In the genomic region with DNA sequence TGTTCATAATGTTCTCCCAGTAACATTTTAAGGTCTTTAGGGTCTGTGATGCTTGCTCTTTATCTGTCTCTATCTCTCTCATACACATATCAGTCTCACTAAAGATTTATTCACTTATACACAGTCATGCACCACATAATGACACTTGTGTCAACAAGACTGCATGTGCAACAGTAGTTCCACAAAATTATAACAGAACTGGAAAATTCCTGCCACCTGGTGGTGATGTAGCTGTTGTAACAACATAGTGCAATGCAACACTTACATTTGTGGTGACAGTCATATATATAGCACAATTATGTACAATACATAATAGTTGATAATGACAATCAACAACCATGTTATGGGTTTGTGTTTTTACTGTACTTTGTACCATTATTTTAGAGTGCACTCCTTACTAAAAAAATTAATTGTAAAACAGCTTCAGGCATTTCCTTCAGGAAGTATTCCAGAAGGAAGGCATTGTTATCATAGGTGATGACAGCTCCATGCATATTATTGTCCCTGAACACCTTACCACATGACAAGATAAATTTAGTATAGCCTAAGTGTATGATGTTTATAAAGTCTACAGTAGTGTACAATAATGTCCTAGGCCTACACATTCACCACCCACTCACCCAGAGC, we compare ENCODE assay signal across 1 cellular context.
TF ChIP-seq lines count a peak whose summit lies in the region.

No MANE protein-coding gene starts in this region.

TF ChIP-seq in HepG2, 621 proteins besides CTCF, POLR2A, EP300 and RAD21 (continued from another document):
- TF ChIP-seq, protein P1, sequence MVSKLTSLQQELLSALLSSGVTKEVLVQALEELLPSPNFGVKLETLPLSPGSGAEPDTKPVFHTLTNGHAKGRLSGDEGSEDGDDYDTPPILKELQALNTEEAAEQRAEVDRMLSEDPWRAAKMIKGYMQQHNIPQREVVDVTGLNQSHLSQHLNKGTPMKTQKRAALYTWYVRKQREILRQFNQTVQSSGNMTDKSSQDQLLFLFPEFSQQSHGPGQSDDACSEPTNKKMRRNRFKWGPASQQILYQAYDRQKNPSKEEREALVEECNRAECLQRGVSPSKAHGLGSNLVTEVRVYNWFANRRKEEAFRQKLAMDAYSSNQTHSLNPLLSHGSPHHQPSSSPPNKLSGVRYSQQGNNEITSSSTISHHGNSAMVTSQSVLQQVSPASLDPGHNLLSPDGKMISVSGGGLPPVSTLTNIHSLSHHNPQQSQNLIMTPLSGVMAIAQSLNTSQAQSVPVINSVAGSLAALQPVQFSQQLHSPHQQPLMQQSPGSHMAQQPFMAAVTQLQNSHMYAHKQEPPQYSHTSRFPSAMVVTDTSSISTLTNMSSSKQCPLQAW (CRISPR knock-in tag; IDR thresholded peaks at IDR 0.05) = no peak
- TF ChIP-seq EZH2 (conservative IDR thresholded peaks at IDR 0.05; ENCODE audit: low read depth, low read length) (no peak), FOXC1 (CRISPR knock-in tag; IDR thresholded peaks at IDR 0.05; ENCODE audit: borderline replicate concordance) (no peak), ZNF33B (CRISPR knock-in tag; IDR thresholded peaks at IDR 0.05) (no peak), ELF4 (CRISPR knock-in tag; IDR thresholded peaks at IDR 0.05; ENCODE audit: borderline replicate concordance) (no peak), MED1 (CRISPR knock-in tag; IDR thresholded peaks at IDR 0.05) (no peak), CREB1 (IDR thresholded peaks at IDR 0.05) (no peak), CREB1 (CRISPR knock-in tag; IDR thresholded peaks at IDR 0.05) (no peak), ZNF766 (CRISPR knock-in tag; IDR thresholded peaks at IDR 0.05; ENCODE audit: borderline replicate concordance) (no peak), NAIF1 (CRISPR knock-in tag; IDR thresholded peaks at IDR 0.05; ENCODE audit: borderline replicate concordance) (no peak), ZNF557 (CRISPR knock-in tag; IDR thresholded peaks at IDR 0.05) (no peak), HMG20B (CRISPR knock-in tag; conservative IDR thresholded peaks at IDR 0.05) (no peak), GPN1 (CRISPR knock-in tag; IDR thresholded peaks at IDR 0.05; ENCODE audit: borderline replicate concordance) (no peak), ZSCAN20 (CRISPR knock-in tag; IDR thresholded peaks at IDR 0.05; ENCODE audit: borderline replicate concordance) (no peak), ZSCAN25 (CRISPR knock-in tag; IDR thresholded peaks at IDR 0.05) (no peak), STAG1 (CRISPR knock-in tag; IDR thresholded peaks at IDR 0.05) (peak; percentile 57), ARNT (IDR thresholded peaks at IDR 0.05) (no peak), ZNF768 (CRISPR knock-in tag; IDR thresholded peaks at IDR 0.05) (no peak), ISL2 (CRISPR knock-in tag; IDR thresholded peaks at IDR 0.05) (no peak), THYN1 (CRISPR knock-in tag; IDR thresholded peaks at IDR 0.05; ENCODE audit: borderline replicate concordance, low read depth) (no peak), FOXA3 (CRISPR knock-in tag; IDR thresholded peaks at IDR 0.05) (peak; percentile 80), SSRP1 (CRISPR knock-in tag; IDR thresholded peaks at IDR 0.05) (no peak), ZNF124 (CRISPR knock-in tag; IDR thresholded peaks at IDR 0.05) (no peak), SRSF1 (optimal IDR thresholded peaks at IDR 0.05; ENCODE audit: low read depth, low read length) (no peak), ZBTB8A (CRISPR knock-in tag; IDR thresholded peaks at IDR 0.05; ENCODE audit: borderline replicate concordance, low read depth) (no peak), TCF7L2 (IDR thresholded peaks at IDR 0.05; ENCODE audit: low read depth, low read length) (no peak), GLI4 (CRISPR knock-in tag; IDR thresholded peaks at IDR 0.05; ENCODE audit: borderline replicate concordance) (no peak), TEAD3 (CRISPR knock-in tag; optimal IDR thresholded peaks at IDR 0.05; ENCODE audit: borderline replicate concordance) (peak; percentile 86), CEBPG (CRISPR knock-in tag; IDR thresholded peaks at IDR 0.05) (peak; percentile 33), CC2D1A (CRISPR knock-in tag; IDR thresholded peaks at IDR 0.05) (no peak)
- TF ChIP-seq, protein P2, sequence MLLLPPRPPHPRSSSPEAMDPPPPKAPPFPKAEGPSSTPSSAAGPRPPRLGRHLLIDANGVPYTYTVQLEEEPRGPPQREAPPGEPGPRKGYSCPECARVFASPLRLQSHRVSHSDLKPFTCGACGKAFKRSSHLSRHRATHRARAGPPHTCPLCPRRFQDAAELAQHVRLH (CRISPR knock-in tag; IDR thresholded peaks at IDR 0.05; ENCODE audit: borderline replicate concordance, low read depth) = no peak
- TF ChIP-seq, protein P3, sequence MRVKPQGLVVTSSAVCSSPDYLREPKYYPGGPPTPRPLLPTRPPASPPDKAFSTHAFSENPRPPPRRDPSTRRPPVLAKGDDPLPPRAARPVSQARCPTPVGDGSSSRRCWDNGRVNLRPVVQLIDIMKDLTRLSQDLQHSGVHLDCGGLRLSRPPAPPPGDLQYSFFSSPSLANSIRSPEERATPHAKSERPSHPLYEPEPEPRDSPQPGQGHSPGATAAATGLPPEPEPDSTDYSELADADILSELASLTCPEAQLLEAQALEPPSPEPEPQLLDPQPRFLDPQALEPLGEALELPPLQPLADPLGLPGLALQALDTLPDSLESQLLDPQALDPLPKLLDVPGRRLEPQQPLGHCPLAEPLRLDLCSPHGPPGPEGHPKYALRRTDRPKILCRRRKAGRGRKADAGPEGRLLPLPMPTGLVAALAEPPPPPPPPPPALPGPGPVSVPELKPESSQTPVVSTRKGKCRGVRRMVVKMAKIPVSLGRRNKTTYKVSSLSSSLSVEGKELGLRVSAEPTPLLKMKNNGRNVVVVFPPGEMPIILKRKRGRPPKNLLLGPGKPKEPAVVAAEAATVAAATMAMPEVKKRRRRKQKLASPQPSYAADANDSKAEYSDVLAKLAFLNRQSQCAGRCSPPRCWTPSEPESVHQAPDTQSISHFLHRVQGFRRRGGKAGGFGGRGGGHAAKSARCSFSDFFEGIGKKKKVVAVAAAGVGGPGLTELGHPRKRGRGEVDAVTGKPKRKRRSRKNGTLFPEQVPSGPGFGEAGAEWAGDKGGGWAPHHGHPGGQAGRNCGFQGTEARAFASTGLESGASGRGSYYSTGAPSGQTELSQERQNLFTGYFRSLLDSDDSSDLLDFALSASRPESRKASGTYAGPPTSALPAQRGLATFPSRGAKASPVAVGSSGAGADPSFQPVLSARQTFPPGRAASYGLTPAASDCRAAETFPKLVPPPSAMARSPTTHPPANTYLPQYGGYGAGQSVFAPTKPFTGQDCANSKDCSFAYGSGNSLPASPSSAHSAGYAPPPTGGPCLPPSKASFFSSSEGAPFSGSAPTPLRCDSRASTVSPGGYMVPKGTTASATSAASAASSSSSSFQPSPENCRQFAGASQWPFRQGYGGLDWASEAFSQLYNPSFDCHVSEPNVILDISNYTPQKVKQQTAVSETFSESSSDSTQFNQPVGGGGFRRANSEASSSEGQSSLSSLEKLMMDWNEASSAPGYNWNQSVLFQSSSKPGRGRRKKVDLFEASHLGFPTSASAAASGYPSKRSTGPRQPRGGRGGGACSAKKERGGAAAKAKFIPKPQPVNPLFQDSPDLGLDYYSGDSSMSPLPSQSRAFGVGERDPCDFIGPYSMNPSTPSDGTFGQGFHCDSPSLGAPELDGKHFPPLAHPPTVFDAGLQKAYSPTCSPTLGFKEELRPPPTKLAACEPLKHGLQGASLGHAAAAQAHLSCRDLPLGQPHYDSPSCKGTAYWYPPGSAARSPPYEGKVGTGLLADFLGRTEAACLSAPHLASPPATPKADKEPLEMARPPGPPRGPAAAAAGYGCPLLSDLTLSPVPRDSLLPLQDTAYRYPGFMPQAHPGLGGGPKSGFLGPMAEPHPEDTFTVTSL (CRISPR knock-in tag; IDR thresholded peaks at IDR 0.05; ENCODE audit: borderline replicate concordance) = no peak
- TF ChIP-seq, protein P4, sequence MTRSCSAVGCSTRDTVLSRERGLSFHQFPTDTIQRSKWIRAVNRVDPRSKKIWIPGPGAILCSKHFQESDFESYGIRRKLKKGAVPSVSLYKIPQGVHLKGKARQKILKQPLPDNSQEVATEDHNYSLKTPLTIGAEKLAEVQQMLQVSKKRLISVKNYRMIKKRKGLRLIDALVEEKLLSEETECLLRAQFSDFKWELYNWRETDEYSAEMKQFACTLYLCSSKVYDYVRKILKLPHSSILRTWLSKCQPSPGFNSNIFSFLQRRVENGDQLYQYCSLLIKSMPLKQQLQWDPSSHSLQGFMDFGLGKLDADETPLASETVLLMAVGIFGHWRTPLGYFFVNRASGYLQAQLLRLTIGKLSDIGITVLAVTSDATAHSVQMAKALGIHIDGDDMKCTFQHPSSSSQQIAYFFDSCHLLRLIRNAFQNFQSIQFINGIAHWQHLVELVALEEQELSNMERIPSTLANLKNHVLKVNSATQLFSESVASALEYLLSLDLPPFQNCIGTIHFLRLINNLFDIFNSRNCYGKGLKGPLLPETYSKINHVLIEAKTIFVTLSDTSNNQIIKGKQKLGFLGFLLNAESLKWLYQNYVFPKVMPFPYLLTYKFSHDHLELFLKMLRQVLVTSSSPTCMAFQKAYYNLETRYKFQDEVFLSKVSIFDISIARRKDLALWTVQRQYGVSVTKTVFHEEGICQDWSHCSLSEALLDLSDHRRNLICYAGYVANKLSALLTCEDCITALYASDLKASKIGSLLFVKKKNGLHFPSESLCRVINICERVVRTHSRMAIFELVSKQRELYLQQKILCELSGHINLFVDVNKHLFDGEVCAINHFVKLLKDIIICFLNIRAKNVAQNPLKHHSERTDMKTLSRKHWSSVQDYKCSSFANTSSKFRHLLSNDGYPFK (CRISPR knock-in tag; IDR thresholded peaks at IDR 0.05; ENCODE audit: borderline replicate concordance) = no peak
- TF ChIP-seq, protein P5, sequence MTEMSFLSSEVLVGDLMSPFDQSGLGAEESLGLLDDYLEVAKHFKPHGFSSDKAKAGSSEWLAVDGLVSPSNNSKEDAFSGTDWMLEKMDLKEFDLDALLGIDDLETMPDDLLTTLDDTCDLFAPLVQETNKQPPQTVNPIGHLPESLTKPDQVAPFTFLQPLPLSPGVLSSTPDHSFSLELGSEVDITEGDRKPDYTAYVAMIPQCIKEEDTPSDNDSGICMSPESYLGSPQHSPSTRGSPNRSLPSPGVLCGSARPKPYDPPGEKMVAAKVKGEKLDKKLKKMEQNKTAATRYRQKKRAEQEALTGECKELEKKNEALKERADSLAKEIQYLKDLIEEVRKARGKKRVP (CRISPR knock-in tag; IDR thresholded peaks at IDR 0.05) = no peak
- TF ChIP-seq, protein P6, sequence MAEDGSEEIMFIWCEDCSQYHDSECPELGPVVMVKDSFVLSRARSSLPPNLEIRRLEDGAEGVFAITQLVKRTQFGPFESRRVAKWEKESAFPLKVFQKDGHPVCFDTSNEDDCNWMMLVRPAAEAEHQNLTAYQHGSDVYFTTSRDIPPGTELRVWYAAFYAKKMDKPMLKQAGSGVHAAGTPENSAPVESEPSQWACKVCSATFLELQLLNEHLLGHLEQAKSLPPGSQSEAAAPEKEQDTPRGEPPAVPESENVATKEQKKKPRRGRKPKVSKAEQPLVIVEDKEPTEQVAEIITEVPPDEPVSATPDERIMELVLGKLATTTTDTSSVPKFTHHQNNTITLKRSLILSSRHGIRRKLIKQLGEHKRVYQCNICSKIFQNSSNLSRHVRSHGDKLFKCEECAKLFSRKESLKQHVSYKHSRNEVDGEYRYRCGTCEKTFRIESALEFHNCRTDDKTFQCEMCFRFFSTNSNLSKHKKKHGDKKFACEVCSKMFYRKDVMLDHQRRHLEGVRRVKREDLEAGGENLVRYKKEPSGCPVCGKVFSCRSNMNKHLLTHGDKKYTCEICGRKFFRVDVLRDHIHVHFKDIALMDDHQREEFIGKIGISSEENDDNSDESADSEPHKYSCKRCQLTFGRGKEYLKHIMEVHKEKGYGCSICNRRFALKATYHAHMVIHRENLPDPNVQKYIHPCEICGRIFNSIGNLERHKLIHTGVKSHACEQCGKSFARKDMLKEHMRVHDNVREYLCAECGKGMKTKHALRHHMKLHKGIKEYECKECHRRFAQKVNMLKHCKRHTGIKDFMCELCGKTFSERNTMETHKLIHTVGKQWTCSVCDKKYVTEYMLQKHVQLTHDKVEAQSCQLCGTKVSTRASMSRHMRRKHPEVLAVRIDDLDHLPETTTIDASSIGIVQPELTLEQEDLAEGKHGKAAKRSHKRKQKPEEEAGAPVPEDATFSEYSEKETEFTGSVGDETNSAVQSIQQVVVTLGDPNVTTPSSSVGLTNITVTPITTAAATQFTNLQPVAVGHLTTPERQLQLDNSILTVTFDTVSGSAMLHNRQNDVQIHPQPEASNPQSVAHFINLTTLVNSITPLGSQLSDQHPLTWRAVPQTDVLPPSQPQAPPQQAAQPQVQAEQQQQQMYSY (CRISPR knock-in tag; IDR thresholded peaks at IDR 0.05) = no peak
- TF ChIP-seq, protein P7, sequence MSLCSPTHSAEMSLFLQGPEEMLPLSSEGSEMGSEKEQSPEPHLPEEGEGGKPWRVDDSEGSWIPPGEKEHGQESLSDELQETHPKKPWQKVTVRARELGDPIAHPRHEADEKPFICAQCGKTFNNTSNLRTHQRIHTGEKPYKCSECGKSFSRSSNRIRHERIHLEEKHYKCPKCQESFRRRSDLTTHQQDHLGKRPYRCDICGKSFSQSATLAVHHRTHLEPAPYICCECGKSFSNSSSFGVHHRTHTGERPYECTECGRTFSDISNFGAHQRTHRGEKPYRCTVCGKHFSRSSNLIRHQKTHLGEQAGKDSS (CRISPR knock-in tag; IDR thresholded peaks at IDR 0.05; ENCODE audit: borderline replicate concordance, low read depth) = no peak
- TF ChIP-seq, protein P8, sequence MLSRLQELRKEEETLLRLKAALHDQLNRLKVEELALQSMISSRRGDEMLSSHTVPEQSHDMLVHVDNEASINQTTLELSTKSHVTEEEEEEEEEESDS (CRISPR knock-in tag; IDR thresholded peaks at IDR 0.05; ENCODE audit: borderline replicate concordance) = no peak
TF ChIP-seq in HepG2: peak in this region for 6.
